ENCODE assay signal across 8 cellular contexts in the genomic region with DNA sequence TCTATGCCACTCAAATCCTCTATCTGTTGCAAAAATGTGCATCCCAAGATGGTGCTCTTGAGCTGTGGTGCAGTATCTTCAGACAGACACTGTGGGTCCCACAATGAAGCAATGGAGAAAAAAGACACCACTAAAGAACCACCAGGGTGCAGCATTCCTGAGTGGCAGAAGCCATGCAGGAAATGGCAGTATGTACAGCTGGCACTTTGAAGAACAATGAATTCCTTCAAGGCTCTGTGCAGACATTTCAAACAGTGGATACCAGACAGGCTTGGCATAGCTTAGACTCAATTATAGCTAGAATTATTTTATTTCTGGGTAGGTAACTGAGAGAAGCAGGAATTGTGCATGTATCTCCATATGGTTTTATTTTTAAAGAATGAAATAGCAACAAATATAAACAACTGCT. TPM values are rescaled to one million over a fixed set of nuclear protein-coding genes. Genes with fewer than 3 reads are reported as not detected.
DNase-seq lines count a peak whose midpoint lies in the region; ATAC-seq and TF ChIP-seq lines count a peak whose summit lies in the region.

No MANE protein-coding gene starts in this region.

- H3K4me3 ChIP-seq in H7 (ENCODE audit: insufficient read depth, low read depth, low read length) (no peak overlapping the region), thoracic aorta (no peak overlapping the region)

- in situ Hi-C loops in KBM-7 (cut with MboI; ENCODE audit: low pct_unique_long_range_greater_than_20kb, low sequenced_read_pairs): no loop called here
- in situ Hi-C loops in T47D (cut with HindIII; ENCODE audit: low pct_unique_long_range_greater_than_20kb, low sequenced_read_pairs): no loop called here

- peak; percentile 13 for DNase-seq in stimulated activated CD4-positive, alpha-beta T cell treated with anti-CD3 and anti-CD28 coated beads, Interleukin-1b, Interleukin-23, amount 100 ng/mL, for 48 hours
- DNase-seq in stimulated activated CD4-positive, alpha-beta T cell treated with anti-CD3 and anti-CD28 coated beads, Interleukin-4, amount 100 ng/mL, for 4 hours: no peak
- peak; percentile 53 for DNase-seq in H7
- peak; percentile 63 for DNase-seq in KBM-7
- peak; percentile 93 for DNase-seq in OCI-M1 (lab: John Stamatoyannopoulos, UW)
- peak; percentile 39 to 86 for DNase-seq in T47D (ENCODE audit: low read depth in 1 of 2, low spot score in 1 of 2)
- no peak for DNase-seq in thoracic aorta (ENCODE audit: low spot score)

- H3K9me3 ChIP-seq in thoracic aorta: no peaks in the 10 kb centered on the region

- peak overlapping the region; percentile 33 for H3K27ac ChIP-seq in layer of hippocampus (ENCODE audit: low read depth, low read length)
- peak overlapping the region; percentile 54 to 63 for H3K27ac ChIP-seq in thoracic aorta

- peak; percentile 33 for TF ChIP-seq CTCF in thoracic aorta (IDR thresholded peaks at IDR 0.05)

- H3K4me1 ChIP-seq in thoracic aorta (ENCODE audit: control insufficient read depth in 1 of 2, low read depth in 2 of 2): peaks cover 9 to 40% of the 10 kb centered on the region in 2 donors

- H3K27me3 ChIP-seq in H7 (ENCODE audit: control insufficient read depth, insufficient read depth, low read length) (no peaks in the 10 kb centered on the region), layer of hippocampus (ENCODE audit: control insufficient read depth, insufficient read depth, low read length) (no peaks in the 10 kb centered on the region), thoracic aorta (replicated peaks; ENCODE audit: insufficient read depth) (no peaks in the 10 kb centered on the region)

- ATAC-seq in thoracic aorta (ENCODE audit: insufficient number of reproducible peaks, low FRiP score, low read depth): no peak

- H3K36me3 ChIP-seq in H7 (replicated peaks; ENCODE audit: control insufficient read depth, insufficient read depth, low read length): no peaks in the 10 kb centered on the region
- H3K36me3 ChIP-seq in thoracic aorta: no peaks in the 10 kb centered on the region

RNA-seq across cellular contexts. Expression of a gene that starts 24.0 kb away (rescaled TPM):
- 181 and 223 TPM in 2 replicates for total RNA-seq in H7 (2014; rRNA removed; shearing (Covaris generic))
- 10 to 100 TPM; 29.9 to 49.5 TPM for total RNA-seq in thoracic aorta

Comparison
In these comparisons a context has a peak if more than half of its experiments do, and no peak if none do; other contexts are left out.
1. DNase-seq: peak in stimulated activated CD4-positive, alpha-beta T cell treated with anti-CD3 and anti-CD28 coated beads, Interleukin-1b, Interleukin-23, amount 100 ng/mL, for 48 hours (single experiment), H7 (single experiment), KBM-7 (single experiment), OCI-M1 (single experiment) and T47D (2 of 2); none in stimulated activated CD4-positive, alpha-beta T cell treated with anti-CD3 and anti-CD28 coated beads, Interleukin-4, amount 100 ng/mL, for 4 hours (0 of 2) and thoracic aorta (single experiment).